ENCODE assay signal across 14 cellular contexts in the genomic region with DNA sequence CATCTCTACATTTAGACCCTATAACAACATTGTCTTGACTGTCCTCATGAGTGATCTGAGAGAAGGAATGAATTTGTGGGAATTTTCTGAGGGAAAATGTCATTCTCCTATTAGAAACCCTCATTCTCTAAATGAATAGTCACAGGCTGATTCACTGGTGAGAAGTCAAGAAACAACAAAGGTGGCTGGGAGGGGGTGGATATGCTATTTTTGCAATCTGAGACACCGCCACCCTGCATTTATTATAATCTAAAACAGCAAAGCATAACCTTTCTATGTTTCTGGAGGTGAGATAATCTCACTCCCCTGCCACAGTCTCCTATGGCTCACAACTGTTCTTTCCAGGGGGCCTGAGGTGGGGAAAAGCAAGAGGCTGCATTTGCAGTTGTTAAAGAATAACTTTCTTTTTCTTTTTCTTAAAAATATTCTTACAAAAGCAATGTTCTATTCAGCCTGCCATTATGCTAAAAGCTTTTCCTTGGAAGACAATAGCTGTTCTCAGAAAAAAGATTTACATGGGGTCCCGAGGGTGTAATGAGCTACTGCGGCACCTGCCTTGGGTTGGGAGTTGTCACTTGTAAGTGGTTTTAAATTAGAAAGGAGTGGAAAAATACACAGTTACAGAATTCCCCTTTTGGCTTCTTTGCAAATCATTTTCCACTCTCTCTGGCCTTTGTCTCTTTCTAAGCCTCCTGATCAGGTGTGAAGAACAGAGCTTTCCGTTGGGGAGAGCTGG.
"Had no signal": no experiment of that assay in that cellular context is flagged by ENCODE, and none has a peak within 500 bp of the region (broad histone marks: within the 10 kb centered on the region; RNA-seq: fewer than 3 reads in every experiment).

No MANE protein-coding gene starts in this region.

- H3K27ac ChIP-seq: gastrocnemius medialis, neural progenitor cell, ovary, skin epidermis had no signal

- H3K36me3 Mint-ChIP-seq: activated naive CD4-positive, alpha-beta T cell treated with anti-CD3 and anti-CD28 coated beads, Interleukin-2, amount 50 U/mL, for 72 hours; mesothelial cell of epicardium; neural progenitor cell had no signal

- H3K27me3 ChIP-seq: gastrocnemius medialis, neural progenitor cell, ovary had no signal

- H3K9ac ChIP-seq: neural progenitor cell had no signal

- H3K4me3 ChIP-seq: gastrocnemius medialis, neural progenitor cell, ovary, skin epidermis had no signal

- H3K4me1 Mint-ChIP-seq: mesothelial cell of epicardium, neural progenitor cell had no signal

- H3K4me3 Mint-ChIP-seq: activated T-cell treated with anti-CD3 and anti-CD28 coated beads, Interleukin-2, amount 50 U/mL, for 4 hours; mesothelial cell of epicardium; neural progenitor cell; T-helper 2 cell treated with Interferon-gamma antibody and Interleukin-4, amounts not matched to agents 5 μg/mL and 100 μg/mL, for 36 hours had no signal

- H3K9me3 Mint-ChIP-seq: activated naive CD4-positive, alpha-beta T cell treated with anti-CD3 and anti-CD28 coated beads, Interleukin-2, amount 50 U/mL, for 72 hours; activated T-cell treated with anti-CD3 and anti-CD28 coated beads, Interleukin-2, amount 50 U/mL, for 4 hours; mesothelial cell of epicardium; neural progenitor cell; T-helper 2 cell treated with Interferon-gamma antibody and Interleukin-4, amounts not matched to agents 5 μg/mL and 100 μg/mL, for 36 hours had no signal

- H3K36me3 ChIP-seq: neural progenitor cell, ovary had no signal

- H3K9me3 ChIP-seq: gastrocnemius medialis, ovary had no signal

- H3K4me1 ChIP-seq: gastrocnemius medialis had no signal

- H3K27ac Mint-ChIP-seq: activated naive CD4-positive, alpha-beta T cell treated with anti-CD3 and anti-CD28 coated beads, Interleukin-2, amount 50 U/mL, for 72 hours; mesothelial cell of epicardium; neural progenitor cell; T-helper 2 cell treated with Interferon-gamma antibody and Interleukin-4, amounts not matched to agents 5 μg/mL and 100 μg/mL, for 36 hours had no signal

- ATAC-seq: activated naive CD4-positive, alpha-beta T cell treated with anti-CD3 and anti-CD28 coated beads, Interleukin-2, amount 50 U/mL, for 72 hours; activated T-cell treated with anti-CD3 and anti-CD28 coated beads, Interleukin-2, amount 50 U/mL, for 4 hours; gastrocnemius medialis had no signal

- DNase-seq: activated CD4-positive, alpha-beta T cell treated with anti-CD3 and anti-CD28 coated beads, Interleukin-2, amount 50 U/mL, for 4 hours; activated CD4-positive, CD25-positive, alpha-beta regulatory T cell treated with anti-CD3 and anti-CD28 coated beads, Interleukin-2, amount 50 U/mL, for 72 hours; activated effector memory CD4-positive, alpha-beta T cell treated with anti-CD3 and anti-CD28 coated beads, Interleukin-2, amount 50 U/mL, for 16 hours; activated T-cell treated with anti-CD3 and anti-CD28 coated beads, Interleukin-2, amount 50 U/mL, for 4 hours; amniotic stem cell; gastrocnemius medialis; ovary; retina; stimulated activated CD4-positive, alpha-beta T cell treated with anti-CD3 and anti-CD28 coated beads, Interleukin-4, amount 100 ng/mL, for 4 hours had no signal
